In genomic region chr11:45083544-45084087, GRCh38 we compare ENCODE assay signal across 8 cellular contexts.
DNase-seq lines count a peak whose midpoint lies in the region; ATAC-seq, FAIRE-seq and TF ChIP-seq lines count a peak whose summit lies in the region.

No MANE protein-coding gene starts in this region.

- POLR2A ChIA-PET in T-cell (lab: Charles Lee): no interaction called here

- ATAC-seq in T-cell (replicated peaks in 1 of 4) (no peak), GM18907 (IDR thresholded peaks at IDR 0.05; ENCODE audit: unreplicated experiment) (no peak), GM19328 (IDR thresholded peaks at IDR 0.05; ENCODE audit: unreplicated experiment) (no peak)

- H3K4me3 Mint-ChIP-seq in T-cell: no peak overlapping the region

- H3K27ac Mint-ChIP-seq in T-cell: peak overlapping the region; percentile 65 to 88

- no peak overlapping the region for H3K4me3 ChIP-seq in AG09309 (ENCODE audit: control insufficient read depth, low read depth, low read length)

- no peak for DNase-seq in AG09309 (ENCODE audit: low read depth)
- DNase-seq in GM12891 (ENCODE audit: insufficient read length, low spot score): no peak
- DNase-seq in T-cell: no peak
- DNase-seq in iPS-NIHi7 (ENCODE audit: extremely low spot score): peak; percentile 81
- no peak for DNase-seq in SKM-1 treated with dmso at 0.1 percent for 144 hours (lab: John Stamatoyannopoulos, UW; ENCODE audit: unreplicated experiment)
- DNase-seq in stimulated activated CD4-positive, alpha-beta T cell treated with anti-CD3 and anti-CD28 coated beads, Interleukin-15, amount 100 ng/mL, for 24 hours: no peak

- no peak for TF ChIP-seq POLR2A in GM12891 (IDR thresholded peaks at IDR 0.05; ENCODE audit: low read depth, low read length)

- CTCF ChIA-PET in T-cell (lab: Charles Lee): no interaction called here

- H3K4me1 Mint-ChIP-seq in T-cell: peaks cover 48 to 68% (median 52%) of the 10 kb centered on the region in 3 donors

- FAIRE-seq in GM12891 (lab: Jason Lieb, UNC): peak; percentile 16

- no peaks in the 10 kb centered on the region for H3K36me3 Mint-ChIP-seq in T-cell

- no peaks in the 10 kb centered on the region for H3K9me3 Mint-ChIP-seq in T-cell

- TF ChIP-seq CTCF in AG09309 (IDR thresholded peaks at IDR 0.05; ENCODE audit: control insufficient read depth, insufficient read depth, low read depth, low read length, missing control alignments): peak; percentile 43

- H3K27me3 Mint-ChIP-seq in T-cell: no peaks in the 10 kb centered on the region

TF ChIP-seq in GM12891, 5 proteins besides CTCF, POLR2A, EP300 and RAD21:
- TF ChIP-seq POLR2AphosphoS5 (IDR thresholded peaks at IDR 0.05; ENCODE audit: low read depth, low read length) (no peak), SPI1 (IDR thresholded peaks at IDR 0.05; ENCODE audit: low read depth, low read length) (no peak), POU2F2 (IDR thresholded peaks at IDR 0.05; ENCODE audit: low read depth, low read length) (no peak), TAF1 (IDR thresholded peaks at IDR 0.05; ENCODE audit: low read depth, low read length) (no peak), PAX5 (IDR thresholded peaks at IDR 0.05; ENCODE audit: insufficient read depth, low read length, severe bottlenecking) (no peak)
